In the genomic region with DNA sequence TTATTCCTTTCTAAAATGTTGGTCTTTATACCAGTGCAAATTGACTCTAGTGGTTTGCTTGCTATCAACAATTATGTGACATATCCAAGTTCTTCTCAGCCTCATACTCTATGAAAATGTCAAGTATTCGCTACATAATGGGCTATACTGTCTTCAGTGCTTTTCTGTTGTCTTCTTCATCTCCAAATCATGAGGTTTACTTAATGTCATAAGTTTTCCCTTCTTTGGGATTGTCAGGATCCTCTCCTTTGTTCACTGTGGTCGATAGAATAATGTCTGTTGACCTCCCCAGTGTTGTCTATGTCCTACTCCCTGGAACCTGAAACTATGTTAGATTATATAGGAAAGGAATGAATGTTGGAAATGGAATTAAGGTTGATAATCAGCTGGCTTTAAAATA, we compare ENCODE assay signal across 24 cellular contexts.
"Had no signal": no experiment of that assay in that cellular context is flagged by ENCODE, and none has a peak within 500 bp of the region (broad histone marks: within the 10 kb centered on the region; RNA-seq: fewer than 3 reads in every experiment).

No MANE protein-coding gene starts in this region.

- H3K27ac Mint-ChIP-seq: activated B cell treated with CpG ODN at 0.5 μM for 24 hours; activated CD8-positive, alpha-beta T cell treated with anti-CD3 and anti-CD28 coated beads, Interleukin-2, amount 10 ng/mL, durations not matched to agents 7 days and 5 days; activated naive CD8-positive, alpha-beta T cell; stimulated activated effector memory CD8-positive, alpha-beta T cell treated with anti-CD3 and anti-CD28 coated beads, Interleukin-12 subunit alpha, Interleukin-12 subunit beta, amount 100 ng/mL, for 72 hours; T-helper 2 cell treated with Interferon-gamma antibody and Interleukin-4, amounts not matched to agents 5 μg/mL and 100 μg/mL, for 36 hours had no signal

- H3K36me3 ChIP-seq: cardiac muscle cell, esophagus squamous epithelium, pancreas, prostate gland, stomach, thyroid gland had no signal

- H3K27ac ChIP-seq: cardiac muscle cell, coronary artery, dorsolateral prefrontal cortex, prostate gland, skin epidermis, thyroid gland had no signal

- ATAC-seq: activated CD8-positive, alpha-beta T cell treated with anti-CD3 and anti-CD28 coated beads, Interleukin-2, amount 10 ng/mL, durations not matched to agents 7 days and 5 days; body of pancreas; pancreas; sciatic nerve; stimulated activated effector memory CD8-positive, alpha-beta T cell treated with anti-CD3 and anti-CD28 coated beads, Interleukin-12 subunit alpha, Interleukin-12 subunit beta, amount 100 ng/mL, for 72 hours had no signal

- H3K4me1 ChIP-seq: pancreas, prostate gland had no signal

- H3K9me3 ChIP-seq: body of pancreas, esophagus squamous epithelium, pancreas, prostate gland, stomach, thyroid gland had no signal

- DNase-seq: activated B cell treated with CpG ODN at 0.5 μM for 24 hours; activated CD8-positive, alpha-beta T cell treated with anti-CD3 and anti-CD28 coated beads, Interleukin-2, amount 10 ng/mL, durations not matched to agents 7 days and 5 days; activated effector memory CD4-positive, alpha-beta T cell treated with Interleukin-2 at 50 U/mL for 16 hours; activated naive CD4-positive, alpha-beta T cell treated with Interleukin-2 at 50 U/mL for 16 hours; activated T-cell treated with anti-CD3 and anti-CD28 coated beads for 4 hours; anterior cingulate cortex; body of pancreas; dorsolateral prefrontal cortex; esophagus squamous epithelium; glutamatergic neuron; pancreas; retina; stimulated activated CD4-positive, alpha-beta T cell treated with anti-CD3 and anti-CD28 coated beads, Interleukin-4, amount 100 ng/mL, for 24 hours; stomach; thyroid gland had no signal

- H3K4me3 Mint-ChIP-seq: activated B cell treated with CpG ODN at 0.5 μM for 24 hours; activated CD8-positive, alpha-beta T cell treated with anti-CD3 and anti-CD28 coated beads, Interleukin-2, amount 10 ng/mL, durations not matched to agents 7 days and 5 days; activated naive CD8-positive, alpha-beta T cell; stimulated activated effector memory CD8-positive, alpha-beta T cell treated with anti-CD3 and anti-CD28 coated beads, Interleukin-12 subunit alpha, Interleukin-12 subunit beta, amount 100 ng/mL, for 72 hours; T-helper 2 cell treated with Interferon-gamma antibody and Interleukin-4, amounts not matched to agents 5 μg/mL and 100 μg/mL, for 36 hours had no signal

- H3K9me3 Mint-ChIP-seq: activated B cell treated with CpG ODN at 0.5 μM for 24 hours; stimulated activated effector memory CD8-positive, alpha-beta T cell treated with anti-CD3 and anti-CD28 coated beads, Interleukin-12 subunit alpha, Interleukin-12 subunit beta, amount 100 ng/mL, for 72 hours; T-helper 2 cell treated with Interferon-gamma antibody and Interleukin-4, amounts not matched to agents 5 μg/mL and 100 μg/mL, for 36 hours had no signal

- H3K27me3 Mint-ChIP-seq: activated naive CD8-positive, alpha-beta T cell had no signal

- H3K36me3 Mint-ChIP-seq: stimulated activated effector memory CD8-positive, alpha-beta T cell treated with anti-CD3 and anti-CD28 coated beads, Interleukin-12 subunit alpha, Interleukin-12 subunit beta, amount 100 ng/mL, for 72 hours had no signal

- H3K27me3 ChIP-seq: body of pancreas, pancreas, thyroid gland had no signal

- H3K4me3 ChIP-seq: body of pancreas, cardiac muscle cell, coronary artery, dorsolateral prefrontal cortex, esophagus squamous epithelium, pancreas, prostate gland, skin epidermis, stomach, thyroid gland had no signal

- FAIRE-seq: frontal cortex, pancreas had no signal
